Comparison of ENCODE assay signal across 2 cellular contexts in the genomic region with DNA sequence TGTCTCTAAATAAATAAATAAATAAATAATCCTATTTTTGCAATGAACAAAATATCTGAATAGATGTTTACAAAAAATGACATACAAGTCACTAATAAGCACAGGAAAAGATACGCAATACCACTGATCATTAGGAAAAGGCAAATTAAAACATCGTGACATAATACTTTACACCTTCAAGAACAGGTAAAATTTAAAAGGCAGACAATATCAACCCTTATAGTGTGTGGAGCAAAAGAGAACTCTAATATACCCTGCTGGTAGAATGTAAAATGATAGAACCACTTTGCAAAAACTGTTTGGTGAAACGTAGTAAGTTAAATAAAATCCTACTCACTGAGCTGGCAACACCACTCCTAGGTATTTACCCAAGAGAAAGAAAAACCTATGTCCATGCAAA.
TF ChIP-seq lines count a peak whose summit lies in the region.

No MANE protein-coding gene starts in this region.

TF ChIP-seq in GM23338, 12 proteins besides CTCF, POLR2A, EP300 and RAD21 (continued from another document):
- TF ChIP-seq, protein P1, sequence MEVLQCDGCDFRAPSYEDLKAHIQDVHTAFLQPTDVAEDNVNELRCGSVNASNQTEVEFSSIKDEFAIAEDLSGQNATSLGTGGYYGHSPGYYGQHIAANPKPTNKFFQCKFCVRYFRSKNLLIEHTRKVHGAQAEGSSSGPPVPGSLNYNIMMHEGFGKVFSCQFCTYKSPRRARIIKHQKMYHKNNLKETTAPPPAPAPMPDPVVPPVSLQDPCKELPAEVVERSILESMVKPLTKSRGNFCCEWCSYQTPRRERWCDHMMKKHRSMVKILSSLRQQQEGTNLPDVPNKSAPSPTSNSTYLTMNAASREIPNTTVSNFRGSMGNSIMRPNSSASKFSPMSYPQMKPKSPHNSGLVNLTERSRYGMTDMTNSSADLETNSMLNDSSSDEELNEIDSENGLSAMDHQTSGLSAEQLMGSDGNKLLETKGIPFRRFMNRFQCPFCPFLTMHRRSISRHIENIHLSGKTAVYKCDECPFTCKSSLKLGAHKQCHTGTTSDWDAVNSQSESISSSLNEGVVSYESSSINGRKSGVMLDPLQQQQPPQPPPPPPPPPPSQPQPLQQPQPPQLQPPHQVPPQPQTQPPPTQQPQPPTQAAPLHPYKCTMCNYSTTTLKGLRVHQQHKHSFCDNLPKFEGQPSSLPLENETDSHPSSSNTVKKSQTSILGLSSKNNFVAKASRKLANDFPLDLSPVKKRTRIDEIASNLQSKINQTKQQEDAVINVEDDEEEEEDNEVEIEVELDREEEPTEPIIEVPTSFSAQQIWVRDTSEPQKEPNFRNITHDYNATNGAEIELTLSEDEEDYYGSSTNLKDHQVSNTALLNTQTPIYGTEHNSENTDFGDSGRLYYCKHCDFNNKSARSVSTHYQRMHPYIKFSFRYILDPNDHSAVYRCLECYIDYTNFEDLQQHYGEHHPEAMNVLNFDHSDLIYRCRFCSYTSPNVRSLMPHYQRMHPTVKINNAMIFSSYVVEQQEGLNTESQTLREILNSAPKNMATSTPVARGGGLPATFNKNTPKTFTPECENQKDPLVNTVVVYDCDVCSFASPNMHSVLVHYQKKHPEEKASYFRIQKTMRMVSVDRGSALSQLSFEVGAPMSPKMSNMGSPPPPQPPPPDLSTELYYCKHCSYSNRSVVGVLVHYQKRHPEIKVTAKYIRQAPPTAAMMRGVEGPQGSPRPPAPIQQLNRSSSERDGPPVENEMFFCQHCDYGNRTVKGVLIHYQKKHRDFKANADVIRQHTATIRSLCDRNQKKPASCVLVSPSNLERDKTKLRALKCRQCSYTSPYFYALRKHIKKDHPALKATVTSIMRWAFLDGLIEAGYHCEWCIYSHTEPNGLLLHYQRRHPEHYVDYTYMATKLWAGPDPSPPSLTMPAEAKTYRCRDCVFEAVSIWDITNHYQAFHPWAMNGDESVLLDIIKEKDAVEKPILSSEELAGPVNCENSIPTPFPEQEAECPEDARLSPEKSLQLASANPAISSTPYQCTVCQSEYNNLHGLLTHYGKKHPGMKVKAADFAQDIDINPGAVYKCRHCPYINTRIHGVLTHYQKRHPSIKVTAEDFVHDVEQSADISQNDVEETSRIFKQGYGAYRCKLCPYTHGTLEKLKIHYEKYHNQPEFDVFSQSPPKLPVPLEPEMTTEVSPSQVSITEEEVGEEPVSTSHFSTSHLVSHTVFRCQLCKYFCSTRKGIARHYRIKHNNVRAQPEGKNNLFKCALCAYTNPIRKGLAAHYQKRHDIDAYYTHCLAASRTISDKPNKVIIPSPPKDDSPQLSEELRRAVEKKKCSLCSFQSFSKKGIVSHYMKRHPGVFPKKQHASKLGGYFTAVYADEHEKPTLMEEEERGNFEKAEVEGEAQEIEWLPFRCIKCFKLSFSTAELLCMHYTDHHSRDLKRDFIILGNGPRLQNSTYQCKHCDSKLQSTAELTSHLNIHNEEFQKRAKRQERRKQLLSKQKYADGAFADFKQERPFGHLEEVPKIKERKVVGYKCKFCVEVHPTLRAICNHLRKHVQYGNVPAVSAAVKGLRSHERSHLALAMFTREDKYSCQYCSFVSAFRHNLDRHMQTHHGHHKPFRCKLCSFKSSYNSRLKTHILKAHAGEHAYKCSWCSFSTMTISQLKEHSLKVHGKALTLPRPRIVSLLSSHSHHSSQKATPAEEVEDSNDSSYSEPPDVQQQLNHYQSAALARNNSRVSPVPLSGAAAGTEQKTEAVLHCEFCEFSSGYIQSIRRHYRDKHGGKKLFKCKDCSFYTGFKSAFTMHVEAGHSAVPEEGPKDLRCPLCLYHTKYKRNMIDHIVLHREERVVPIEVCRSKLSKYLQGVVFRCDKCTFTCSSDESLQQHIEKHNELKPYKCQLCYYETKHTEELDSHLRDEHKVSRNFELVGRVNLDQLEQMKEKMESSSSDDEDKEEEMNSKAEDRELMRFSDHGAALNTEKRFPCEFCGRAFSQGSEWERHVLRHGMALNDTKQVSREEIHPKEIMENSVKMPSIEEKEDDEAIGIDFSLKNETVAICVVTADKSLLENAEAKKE (CRISPR knock-in tag; IDR thresholded peaks at IDR 0.05): no peak
- TF ChIP-seq NANOG (IDR thresholded peaks at IDR 0.05; ENCODE audit: borderline replicate concordance): no peak
- no peak for TF ChIP-seq POLR2AphosphoS5 (IDR thresholded peaks at IDR 0.05; ENCODE audit: low read depth)
TF ChIP-seq in GM23338: peak in this region for 0.

TF ChIP-seq in WTC11, 78 proteins besides CTCF, POLR2A, EP300 and RAD21 (continued from another document):
- TF ChIP-seq, protein P2, sequence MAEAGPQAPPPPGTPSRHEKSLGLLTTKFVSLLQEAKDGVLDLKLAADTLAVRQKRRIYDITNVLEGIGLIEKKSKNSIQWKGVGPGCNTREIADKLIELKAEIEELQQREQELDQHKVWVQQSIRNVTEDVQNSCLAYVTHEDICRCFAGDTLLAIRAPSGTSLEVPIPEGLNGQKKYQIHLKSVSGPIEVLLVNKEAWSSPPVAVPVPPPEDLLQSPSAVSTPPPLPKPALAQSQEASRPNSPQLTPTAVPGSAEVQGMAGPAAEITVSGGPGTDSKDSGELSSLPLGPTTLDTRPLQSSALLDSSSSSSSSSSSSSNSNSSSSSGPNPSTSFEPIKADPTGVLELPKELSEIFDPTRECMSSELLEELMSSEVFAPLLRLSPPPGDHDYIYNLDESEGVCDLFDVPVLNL (CRISPR knock-in tag; IDR thresholded peaks at IDR 0.05; ENCODE audit: borderline replicate concordance, low read depth): no peak
- TF ChIP-seq, protein P3, sequence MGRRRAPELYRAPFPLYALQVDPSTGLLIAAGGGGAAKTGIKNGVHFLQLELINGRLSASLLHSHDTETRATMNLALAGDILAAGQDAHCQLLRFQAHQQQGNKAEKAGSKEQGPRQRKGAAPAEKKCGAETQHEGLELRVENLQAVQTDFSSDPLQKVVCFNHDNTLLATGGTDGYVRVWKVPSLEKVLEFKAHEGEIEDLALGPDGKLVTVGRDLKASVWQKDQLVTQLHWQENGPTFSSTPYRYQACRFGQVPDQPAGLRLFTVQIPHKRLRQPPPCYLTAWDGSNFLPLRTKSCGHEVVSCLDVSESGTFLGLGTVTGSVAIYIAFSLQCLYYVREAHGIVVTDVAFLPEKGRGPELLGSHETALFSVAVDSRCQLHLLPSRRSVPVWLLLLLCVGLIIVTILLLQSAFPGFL (CRISPR knock-in tag; IDR thresholded peaks at IDR 0.05; ENCODE audit: borderline replicate concordance): no peak
- TF ChIP-seq TEAD4 (CRISPR knock-in tag; IDR thresholded peaks at IDR 0.05): no peak
